In the genomic region with DNA sequence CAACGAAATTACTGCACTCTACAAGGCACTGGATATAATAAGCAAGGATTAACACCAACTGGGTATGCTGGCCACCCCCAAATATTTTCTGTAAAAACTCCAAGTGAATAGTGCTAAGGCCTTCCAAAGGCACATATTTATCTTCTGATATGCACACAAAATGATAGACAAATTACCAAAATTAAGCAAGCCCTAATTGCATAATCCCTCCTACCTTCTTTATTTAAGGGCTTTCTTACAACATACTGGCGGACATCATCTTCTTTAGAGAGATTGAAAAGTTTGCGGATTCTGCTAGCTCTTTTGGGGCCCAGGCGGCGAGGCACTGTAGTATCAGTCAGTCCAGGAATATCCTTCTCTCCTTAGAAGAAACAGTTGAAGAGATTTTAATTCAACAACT, we compare ENCODE assay signal across 1 cellular context.
TF ChIP-seq lines count a peak whose summit lies in the region.

No MANE protein-coding gene starts in this region.

TF ChIP-seq in H1, 55 proteins besides CTCF, POLR2A, EP300 and RAD21:
- TF ChIP-seq, protein P1, sequence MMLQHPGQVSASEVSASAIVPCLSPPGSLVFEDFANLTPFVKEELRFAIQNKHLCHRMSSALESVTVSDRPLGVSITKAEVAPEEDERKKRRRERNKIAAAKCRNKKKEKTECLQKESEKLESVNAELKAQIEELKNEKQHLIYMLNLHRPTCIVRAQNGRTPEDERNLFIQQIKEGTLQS (IDR thresholded peaks at IDR 0.05; ENCODE audit: insufficient read depth, low read depth, low read length) = no peak
- TF ChIP-seq FOSL1 (IDR thresholded peaks at IDR 0.05; ENCODE audit: insufficient read depth, low read depth, low read length) (no peak), HDAC6 (IDR thresholded peaks at IDR 0.05; ENCODE audit: low read depth, low read length) (no peak), BACH1 (IDR thresholded peaks at IDR 0.05; ENCODE audit: low read length) (no peak), BRCA1 (IDR thresholded peaks at IDR 0.05; ENCODE audit: low read depth, low read length) (no peak), TEAD4 (IDR thresholded peaks at IDR 0.05; ENCODE audit: low read depth, low read length) (no peak), CHD1 (IDR thresholded peaks at IDR 0.05; ENCODE audit: low read depth, low read length) (no peak), ASH2L (IDR thresholded peaks at IDR 0.05; ENCODE audit: low read length) (no peak), CBX8 (IDR thresholded peaks at IDR 0.05; ENCODE audit: borderline replicate concordance, low read depth, low read length) (no peak), CTBP2 (IDR thresholded peaks at IDR 0.05; ENCODE audit: borderline replicate concordance, insufficient read depth, insufficient read length, low read length) (no peak), JUND (IDR thresholded peaks at IDR 0.05; ENCODE audit: low read length) (no peak)
- TF ChIP-seq, protein P2, sequence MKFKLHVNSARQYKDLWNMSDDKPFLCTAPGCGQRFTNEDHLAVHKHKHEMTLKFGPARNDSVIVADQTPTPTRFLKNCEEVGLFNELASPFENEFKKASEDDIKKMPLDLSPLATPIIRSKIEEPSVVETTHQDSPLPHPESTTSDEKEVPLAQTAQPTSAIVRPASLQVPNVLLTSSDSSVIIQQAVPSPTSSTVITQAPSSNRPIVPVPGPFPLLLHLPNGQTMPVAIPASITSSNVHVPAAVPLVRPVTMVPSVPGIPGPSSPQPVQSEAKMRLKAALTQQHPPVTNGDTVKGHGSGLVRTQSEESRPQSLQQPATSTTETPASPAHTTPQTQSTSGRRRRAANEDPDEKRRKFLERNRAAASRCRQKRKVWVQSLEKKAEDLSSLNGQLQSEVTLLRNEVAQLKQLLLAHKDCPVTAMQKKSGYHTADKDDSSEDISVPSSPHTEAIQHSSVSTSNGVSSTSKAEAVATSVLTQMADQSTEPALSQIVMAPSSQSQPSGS (IDR thresholded peaks at IDR 0.05; ENCODE audit: low read length) = no peak
